Comparison of ENCODE assay signal across 10 cellular contexts in genomic region chr6:195861-196360, GRCh38.
DNase-seq lines count a peak whose midpoint lies in the region; ATAC-seq and TF ChIP-seq lines count a peak whose summit lies in the region.
"Had no signal": no experiment of that assay in that cellular context is flagged by ENCODE, and none has a peak within 500 bp of the region (broad histone marks: within the 10 kb centered on the region; RNA-seq: fewer than 3 reads in every experiment).

No MANE protein-coding gene starts in this region.

- no peak overlapping the region for H3K4me3 Mint-ChIP-seq in activated naive CD8-positive, alpha-beta T cell treated with anti-CD3 and anti-CD28 coated beads for 36 hours

- peak overlapping the region in 1 of 2 donors; percentile 71 for H3K27ac ChIP-seq in lung (ENCODE audit: low read depth in 1 of 2, low read length in 1 of 2)

- H3K4me3 ChIP-seq in lung = no peak overlapping the region

- TF ChIP-seq CTCF in lung (IDR thresholded peaks at IDR 0.05; ENCODE audit: control extremely low read depth, extremely low read depth) = no peak

- H3K27me3 Mint-ChIP-seq in activated naive CD8-positive, alpha-beta T cell treated with anti-CD3 and anti-CD28 coated beads for 36 hours = no peaks in the 10 kb centered on the region

- H3K36me3 ChIP-seq in lung (ENCODE audit: control insufficient read depth in 2 of 2, insufficient read depth in 2 of 2, low read length in 2 of 2) = no peaks in the 10 kb centered on the region

- peaks cover 17% of the 10 kb centered on the region for H3K9me3 Mint-ChIP-seq in activated naive CD8-positive, alpha-beta T cell treated with anti-CD3 and anti-CD28 coated beads for 36 hours

- peaks cover 3 to 8% of the 10 kb centered on the region in 2 donors for H3K4me1 ChIP-seq in lung (ENCODE audit: control insufficient read depth in 2 of 2, insufficient read depth in 2 of 2, low read length in 2 of 2)

- no peak for DNase-seq in activated CD4-positive, CD25-positive, alpha-beta regulatory T cell (lab: John Stamatoyannopoulos, UW)
- DNase-seq in activated naive CD8-positive, alpha-beta T cell treated with anti-CD3 and anti-CD28 coated beads for 36 hours = peak; percentile 60
- DNase-seq in lung (ENCODE audit: low spot score) (no peak), stromal cell of bone marrow (ENCODE audit: low read depth) (peak; percentile 65)
- DNase-seq: 8988T, NCI-H524 had no signal

- H3K9me3 ChIP-seq in lung (ENCODE audit: control insufficient read depth in 2 of 2, insufficient read depth in 1 of 2, low read length in 1 of 2) = peaks cover 0 to 2% of the 10 kb centered on the region in 2 donors

- H3K4me1 Mint-ChIP-seq in activated naive CD8-positive, alpha-beta T cell treated with anti-CD3 and anti-CD28 coated beads for 36 hours = peaks cover 38% of the 10 kb centered on the region

- H3K27ac Mint-ChIP-seq in activated naive CD8-positive, alpha-beta T cell treated with anti-CD3 and anti-CD28 coated beads for 36 hours = peak overlapping the region; percentile 73

- no peaks in the 10 kb centered on the region for H3K27me3 ChIP-seq in lung (ENCODE audit: control insufficient read depth, insufficient read depth)

- peaks cover 2% of the 10 kb centered on the region for H3K36me3 Mint-ChIP-seq in activated naive CD8-positive, alpha-beta T cell treated with anti-CD3 and anti-CD28 coated beads for 36 hours

- WGBS in lung, 2 donors = 29 to 34% methylated on average over 3 of the region's 3 CpGs

- ATAC-seq in activated CD4-positive, CD25-positive, alpha-beta regulatory T cell treated with anti-CD3 and anti-CD28 coated beads, Interleukin-2, amount 50 U/mL, for 24 hours = peak; percentile 45 to 50
- peak; percentile 44 for ATAC-seq in lung (ENCODE audit: insufficient read depth, low FRiP score)
- ATAC-seq in HG02571 (IDR thresholded peaks at IDR 0.05; ENCODE audit: unreplicated experiment) = no peak
- ATAC-seq in GM19467 (IDR thresholded peaks at IDR 0.05; ENCODE audit: unreplicated experiment) = no peak
- no peak for ATAC-seq in GM19463 (IDR thresholded peaks at IDR 0.05; ENCODE audit: unreplicated experiment)

Comparison
In these comparisons a context has a peak if more than half of its experiments do, and no peak if none do; other contexts are left out.
1. ATAC-seq: peak in activated CD4-positive, CD25-positive, alpha-beta regulatory T cell treated with anti-CD3 and anti-CD28 coated beads, Interleukin-2, amount 50 U/mL, for 24 hours (2 of 2) and lung (single experiment); none in HG02571 (single experiment), GM19467 (single experiment) and GM19463 (single experiment).
2. DNase-seq: peak in activated naive CD8-positive, alpha-beta T cell treated with anti-CD3 and anti-CD28 coated beads for 36 hours (single experiment) and stromal cell of bone marrow (single experiment); none in activated CD4-positive, CD25-positive, alpha-beta regulatory T cell (0 of 4) and lung (single experiment).